1 cellular context compared by ENCODE assay signal in genomic region chr3:158644345-158644908, GRCh38.
TF ChIP-seq lines count a peak whose summit lies in the region.

Gene GFM1, plus strand, starts transcription at chr3:158644527. Its CDS starts 108 bp downstream, at chr3:158644635.

TF ChIP-seq in HepG2, 621 proteins besides CTCF, POLR2A, EP300 and RAD21 (continued from another document and continues in another):
- peak; percentile 79 for TF ChIP-seq POGK (CRISPR knock-in tag; conservative IDR thresholded peaks at IDR 0.05)
- TF ChIP-seq ZSCAN29 (CRISPR knock-in tag; conservative IDR thresholded peaks at IDR 0.05) = 0 out of 2 replicates have a peak, but pooled peaks have one; percentile 56
- TF ChIP-seq, protein P1, sequence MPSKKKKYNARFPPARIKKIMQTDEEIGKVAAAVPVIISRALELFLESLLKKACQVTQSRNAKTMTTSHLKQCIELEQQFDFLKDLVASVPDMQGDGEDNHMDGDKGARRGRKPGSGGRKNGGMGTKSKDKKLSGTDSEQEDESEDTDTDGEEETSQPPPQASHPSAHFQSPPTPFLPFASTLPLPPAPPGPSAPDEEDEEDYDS (CRISPR knock-in tag; IDR thresholded peaks at IDR 0.05) = peak; percentile 28; the same call in 1 of the 2 replicates
- peak; percentile 83; the same call in 1 of the 2 replicates for TF ChIP-seq ZNF614 (CRISPR knock-in tag; IDR thresholded peaks at IDR 0.05; ENCODE audit: borderline replicate concordance)
- no peak for TF ChIP-seq ZNF678 (CRISPR knock-in tag; IDR thresholded peaks at IDR 0.05)
- no peak for TF ChIP-seq MTA3 (CRISPR knock-in tag; IDR thresholded peaks at IDR 0.05)
- TF ChIP-seq MBD4 (IDR thresholded peaks at IDR 0.05; ENCODE audit: borderline replicate concordance, low read length) = no peak
- TF ChIP-seq TBX2 (CRISPR knock-in tag; IDR thresholded peaks at IDR 0.05; ENCODE audit: borderline replicate concordance) = peak; percentile 88
- TF ChIP-seq TEAD3 (CRISPR knock-in tag; optimal IDR thresholded peaks at IDR 0.05; ENCODE audit: borderline replicate concordance) = peak; percentile 80
- 0 out of 2 replicates have a peak, but pooled peaks have one; percentile 77 for TF ChIP-seq ZSCAN9 (CRISPR knock-in tag; IDR thresholded peaks at IDR 0.05; ENCODE audit: borderline replicate concordance)
- no peak for TF ChIP-seq ZKSCAN5 (CRISPR knock-in tag; IDR thresholded peaks at IDR 0.05)
- TF ChIP-seq ZNF589 (CRISPR knock-in tag; conservative IDR thresholded peaks at IDR 0.05) = no peak; the same call in 1 of the 2 replicates
- no peak for TF ChIP-seq ZNF234 (CRISPR knock-in tag; conservative IDR thresholded peaks at IDR 0.05)
- TF ChIP-seq JARID2 (CRISPR knock-in tag; IDR thresholded peaks at IDR 0.05; ENCODE audit: insufficient replicate concordance) = peak; percentile 89
- TF ChIP-seq RBM39 (IDR thresholded peaks at IDR 0.05; ENCODE audit: low read depth, low read length, poor library complexity, severe bottlenecking) = no peak
- no peak for TF ChIP-seq HNRNPK (IDR thresholded peaks at IDR 0.05; ENCODE audit: low read depth, low read length, poor library complexity, severe bottlenecking)
- peak; percentile 63; the same call in 1 of the 2 replicates for TF ChIP-seq ZFP36L1 (CRISPR knock-in tag; IDR thresholded peaks at IDR 0.05)
- TF ChIP-seq YEATS4 (CRISPR knock-in tag; IDR thresholded peaks at IDR 0.05; ENCODE audit: borderline replicate concordance) = no peak
- no peak for TF ChIP-seq MAZ (IDR thresholded peaks at IDR 0.05; ENCODE audit: borderline replicate concordance, low read depth, low read length)
- peak; percentile 24 for TF ChIP-seq MAZ (CRISPR knock-in tag; IDR thresholded peaks at IDR 0.05; ENCODE audit: low read depth)
- TF ChIP-seq MYNN (CRISPR knock-in tag; IDR thresholded peaks at IDR 0.05; ENCODE audit: low read depth) = peak; percentile 78
- TF ChIP-seq IKZF4 (CRISPR knock-in tag; IDR thresholded peaks at IDR 0.05; ENCODE audit: borderline replicate concordance, low read depth, not compliant biosample characterization) = peak; percentile 43
- TF ChIP-seq ZNF790 (CRISPR knock-in tag; IDR thresholded peaks at IDR 0.05; ENCODE audit: borderline replicate concordance) = peak; percentile 71; the same call in 1 of the 2 replicates
- TF ChIP-seq DR1 (CRISPR knock-in tag; IDR thresholded peaks at IDR 0.05) = peak; percentile 55; the same call in 1 of the 2 replicates
- peak; percentile 68; the same call in 1 of the 2 replicates for TF ChIP-seq ZKSCAN8 (CRISPR knock-in tag; IDR thresholded peaks at IDR 0.05; ENCODE audit: borderline replicate concordance)
- peak; percentile 45; the same call in 1 of the 2 replicates for TF ChIP-seq KDM5B (CRISPR knock-in tag; IDR thresholded peaks at IDR 0.05; ENCODE audit: borderline replicate concordance)
- peak; percentile 39; the same call in 1 of the 2 replicates for TF ChIP-seq ZNF263 (CRISPR knock-in tag; IDR thresholded peaks at IDR 0.05)
- TF ChIP-seq UBTF (CRISPR knock-in tag; IDR thresholded peaks at IDR 0.05) = peak; percentile 81; the same call in 1 of the 2 replicates
- TF ChIP-seq, protein P2, sequence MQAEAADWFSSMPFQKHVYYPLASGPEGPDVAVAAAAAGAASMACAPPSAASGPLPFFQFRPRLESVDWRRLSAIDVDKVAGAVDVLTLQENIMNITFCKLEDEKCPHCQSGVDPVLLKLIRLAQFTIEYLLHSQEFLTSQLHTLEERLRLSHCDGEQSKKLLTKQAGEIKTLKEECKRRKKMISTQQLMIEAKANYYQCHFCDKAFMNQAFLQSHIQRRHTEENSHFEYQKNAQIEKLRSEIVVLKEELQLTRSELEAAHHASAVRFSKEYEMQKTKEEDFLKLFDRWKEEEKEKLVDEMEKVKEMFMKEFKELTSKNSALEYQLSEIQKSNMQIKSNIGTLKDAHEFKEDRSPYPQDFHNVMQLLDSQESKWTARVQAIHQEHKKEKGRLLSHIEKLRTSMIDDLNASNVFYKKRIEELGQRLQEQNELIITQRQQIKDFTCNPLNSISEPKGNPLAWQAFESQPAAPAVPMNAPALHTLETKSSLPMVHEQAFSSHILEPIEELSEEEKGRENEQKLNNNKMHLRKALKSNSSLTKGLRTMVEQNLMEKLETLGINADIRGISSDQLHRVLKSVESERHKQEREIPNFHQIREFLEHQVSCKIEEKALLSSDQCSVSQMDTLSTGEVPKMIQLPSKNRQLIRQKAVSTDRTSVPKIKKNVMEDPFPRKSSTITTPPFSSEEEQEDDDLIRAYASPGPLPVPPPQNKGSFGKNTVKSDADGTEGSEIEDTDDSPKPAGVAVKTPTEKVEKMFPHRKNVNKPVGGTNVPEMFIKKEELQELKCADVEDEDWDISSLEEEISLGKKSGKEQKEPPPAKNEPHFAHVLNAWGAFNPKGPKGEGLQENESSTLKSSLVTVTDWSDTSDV (CRISPR knock-in tag; IDR thresholded peaks at IDR 0.05) = no peak
- no peak for TF ChIP-seq AKAP8 (CRISPR knock-in tag; IDR thresholded peaks at IDR 0.05)
- peak; percentile 98 for TF ChIP-seq IRF2 (CRISPR knock-in tag; IDR thresholded peaks at IDR 0.05)
- no peak for TF ChIP-seq ZNF670 (CRISPR knock-in tag; IDR thresholded peaks at IDR 0.05; ENCODE audit: borderline replicate concordance)
- peak; percentile 94; the same call in 1 of the 2 replicates for TF ChIP-seq NFKB2 (CRISPR knock-in tag; IDR thresholded peaks at IDR 0.05; ENCODE audit: borderline replicate concordance)
- peak; percentile 87 for TF ChIP-seq ERF (CRISPR knock-in tag; IDR thresholded peaks at IDR 0.05)
- peak; percentile 95 for TF ChIP-seq ZNF878 (CRISPR knock-in tag; IDR thresholded peaks at IDR 0.05)
- TF ChIP-seq, protein P3, sequence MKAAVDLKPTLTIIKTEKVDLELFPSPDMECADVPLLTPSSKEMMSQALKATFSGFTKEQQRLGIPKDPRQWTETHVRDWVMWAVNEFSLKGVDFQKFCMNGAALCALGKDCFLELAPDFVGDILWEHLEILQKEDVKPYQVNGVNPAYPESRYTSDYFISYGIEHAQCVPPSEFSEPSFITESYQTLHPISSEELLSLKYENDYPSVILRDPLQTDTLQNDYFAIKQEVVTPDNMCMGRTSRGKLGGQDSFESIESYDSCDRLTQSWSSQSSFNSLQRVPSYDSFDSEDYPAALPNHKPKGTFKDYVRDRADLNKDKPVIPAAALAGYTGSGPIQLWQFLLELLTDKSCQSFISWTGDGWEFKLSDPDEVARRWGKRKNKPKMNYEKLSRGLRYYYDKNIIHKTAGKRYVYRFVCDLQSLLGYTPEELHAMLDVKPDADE (CRISPR knock-in tag; IDR thresholded peaks at IDR 0.05) = no peak
- TF ChIP-seq PATZ1 (CRISPR knock-in tag; IDR thresholded peaks at IDR 0.05) = peak; percentile 61; the same call in 1 of the 2 replicates
- TF ChIP-seq, protein P4, sequence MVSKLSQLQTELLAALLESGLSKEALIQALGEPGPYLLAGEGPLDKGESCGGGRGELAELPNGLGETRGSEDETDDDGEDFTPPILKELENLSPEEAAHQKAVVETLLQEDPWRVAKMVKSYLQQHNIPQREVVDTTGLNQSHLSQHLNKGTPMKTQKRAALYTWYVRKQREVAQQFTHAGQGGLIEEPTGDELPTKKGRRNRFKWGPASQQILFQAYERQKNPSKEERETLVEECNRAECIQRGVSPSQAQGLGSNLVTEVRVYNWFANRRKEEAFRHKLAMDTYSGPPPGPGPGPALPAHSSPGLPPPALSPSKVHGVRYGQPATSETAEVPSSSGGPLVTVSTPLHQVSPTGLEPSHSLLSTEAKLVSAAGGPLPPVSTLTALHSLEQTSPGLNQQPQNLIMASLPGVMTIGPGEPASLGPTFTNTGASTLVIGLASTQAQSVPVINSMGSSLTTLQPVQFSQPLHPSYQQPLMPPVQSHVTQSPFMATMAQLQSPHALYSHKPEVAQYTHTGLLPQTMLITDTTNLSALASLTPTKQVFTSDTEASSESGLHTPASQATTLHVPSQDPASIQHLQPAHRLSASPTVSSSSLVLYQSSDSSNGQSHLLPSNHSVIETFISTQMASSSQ (IDR thresholded peaks at IDR 0.05; ENCODE audit: low read depth) = peak; percentile 45; the same call in 1 of the 2 replicates
- TF ChIP-seq, protein P4 (CRISPR knock-in tag; IDR thresholded peaks at IDR 0.05; ENCODE audit: borderline replicate concordance) = peak; percentile 71; the same call in 1 of the 2 replicates
- no peak for TF ChIP-seq ZNF432 (CRISPR knock-in tag; IDR thresholded peaks at IDR 0.05; ENCODE audit: borderline replicate concordance)
- peak; percentile 85 for TF ChIP-seq ZNF883 (CRISPR knock-in tag; IDR thresholded peaks at IDR 0.05; ENCODE audit: not compliant biosample characterization)
- peak; percentile 82; the same call in 1 of the 2 replicates for TF ChIP-seq KDM4B (CRISPR knock-in tag; IDR thresholded peaks at IDR 0.05)
- TF ChIP-seq ATF7 (IDR thresholded peaks at IDR 0.05) = no peak
- 0 out of 2 replicates have a peak, but pooled peaks have one; percentile 13 for TF ChIP-seq ATF7 (CRISPR knock-in tag; IDR thresholded peaks at IDR 0.05)
- no peak for TF ChIP-seq ZNF253 (CRISPR knock-in tag; IDR thresholded peaks at IDR 0.05; ENCODE audit: borderline replicate concordance)
- TF ChIP-seq PHB2 (IDR thresholded peaks at IDR 0.05; ENCODE audit: partially characterized antibody) = no peak
- TF ChIP-seq ZNF430 (CRISPR knock-in tag; IDR thresholded peaks at IDR 0.05) = peak; percentile 56; the same call in 1 of the 2 replicates
- peak; percentile 73 for TF ChIP-seq ZNF18 (CRISPR knock-in tag; IDR thresholded peaks at IDR 0.05; ENCODE audit: insufficient replicate concordance)
- TF ChIP-seq ONECUT2 (CRISPR knock-in tag; IDR thresholded peaks at IDR 0.05) = no peak
- no peak for TF ChIP-seq ZNF24 (IDR thresholded peaks at IDR 0.05)
- TF ChIP-seq ZNF556 (CRISPR knock-in tag; IDR thresholded peaks at IDR 0.05; ENCODE audit: borderline replicate concordance) = peak; percentile 90
- TF ChIP-seq ZNF335 (CRISPR knock-in tag; IDR thresholded peaks at IDR 0.05) = peak; percentile 53; the same call in 1 of the 2 replicates
- TF ChIP-seq ZSCAN20 (CRISPR knock-in tag; IDR thresholded peaks at IDR 0.05; ENCODE audit: borderline replicate concordance) = no peak
